ENCODE assay signal across 21 cellular contexts in the genomic region with DNA sequence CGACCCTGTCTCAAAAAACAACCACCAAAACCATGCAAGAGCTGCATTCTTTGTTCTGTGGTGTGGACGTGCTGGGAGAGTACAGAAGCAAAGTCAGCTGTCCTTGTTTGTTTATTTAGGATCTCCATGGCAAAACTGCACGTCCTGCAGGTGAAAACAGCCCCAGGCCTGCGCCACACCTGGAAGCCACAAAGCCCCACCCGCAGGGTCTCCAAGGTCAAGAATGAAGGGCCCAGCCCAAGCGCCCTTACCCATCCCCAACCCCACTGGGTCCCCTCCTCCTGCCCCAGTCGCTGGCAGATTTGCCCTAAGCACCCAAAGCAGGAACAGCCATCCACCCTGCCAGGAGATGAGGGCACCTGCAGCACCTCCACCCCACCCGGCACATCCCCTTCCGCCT. TPM values are rescaled to one million over a fixed set of nuclear protein-coding genes. Genes with fewer than 3 reads are reported as not detected.
"Had no signal": no experiment of that assay in that cellular context is flagged by ENCODE, and none has a peak within 500 bp of the region (broad histone marks: within the 10 kb centered on the region; RNA-seq: fewer than 3 reads in every experiment).

No MANE protein-coding gene starts in this region.

- H3K4me1 ChIP-seq: colonic mucosa, psoas muscle had no signal

- H3K27ac ChIP-seq: colonic mucosa, epithelial cell of prostate, ovary, psoas muscle, tibial artery, uterus, WERI-Rb-1 had no signal

- DNase-seq: activated CD4-positive, alpha-beta T cell treated with anti-CD3 and anti-CD28 coated beads for 1 hour; activated CD4-positive, alpha-beta T cell treated with anti-CD3 and anti-CD28 coated beads, Interleukin-2, amount 50 U/mL, for 48 hours; colonic mucosa; endodermal cell; foreskin fibroblast; mesendoderm; naive thymus-derived CD4-positive, alpha-beta T cell; ovary; psoas muscle; right cardiac atrium; stimulated activated CD4-positive, alpha-beta T cell treated with anti-CD3 and anti-CD28 coated beads, Interleukin-2, amount 100 ng/mL, for 24 hours; stimulated activated naive CD8-positive, alpha-beta T cell treated with anti-CD3 and anti-CD28 coated beads, Interleukin-15, Interleukin-2, amounts not matched to agents 100 U/mL and 50 U/mL, for 24 hours; substantia nigra; tibial artery; uterus; WERI-Rb-1 had no signal

- H3K9me3 ChIP-seq: colonic mucosa, ovary, psoas muscle, tibial artery, uterus had no signal

- H3K27me3 ChIP-seq: colonic mucosa, ovary, tibial artery, uterus had no signal

- H3K36me3 ChIP-seq: colonic mucosa, ovary, uterus had no signal

- H3K4me3 ChIP-seq: colonic mucosa, ovary, psoas muscle, tibial artery, uterus had no signal

RNA-seq across cellular contexts. Expression of a gene that starts 14.1 kb away (rescaled TPM):
- polyA plus RNA-seq: naive thymus-derived CD4-positive, alpha-beta T cell had no signal

RNA-seq across cellular contexts. Expression of a gene that starts 58.3 kb away (rescaled TPM):
- total RNA-seq: cardiac septum; colonic mucosa; glomerular endothelial cell; liver; naive thymus-derived CD4-positive, alpha-beta T cell; psoas muscle; right cardiac atrium; skeletal muscle tissue had no signal
- polyA plus RNA-seq: naive thymus-derived CD4-positive, alpha-beta T cell had no signal
